ENCODE assay signal across 1 cellular context in genomic region chr6:133952815-133953633, GRCh38.
A peak's percentile ranks its signal among the peaks of the same experiment; 100 is the strongest.
TF ChIP-seq lines count a peak whose summit lies in the region.

Gene TBPL1 (plus strand): TSS chr6:133953224. CDS start chr6:133980126, 26,902 bp downstream.

TF ChIP-seq in GM12878, 131 proteins besides CTCF, POLR2A, EP300 and RAD21 (continued from another document):
- no peak for TF ChIP-seq ZNF687 (IDR thresholded peaks at IDR 0.05)
- peak; percentile 49; the same call in 1 of the 2 replicates for TF ChIP-seq ZBED1 (IDR thresholded peaks at IDR 0.05; ENCODE audit: borderline replicate concordance)
- no peak; the same call in 1 of the 2 replicates for TF ChIP-seq MXI1 (IDR thresholded peaks at IDR 0.05; ENCODE audit: low read depth, low read length)
- 0 out of 2 replicates have a peak, but pooled peaks have one; percentile 38 for TF ChIP-seq FOXK2 (IDR thresholded peaks at IDR 0.05)
- no peak for TF ChIP-seq ZZZ3 (IDR thresholded peaks at IDR 0.05; ENCODE audit: control insufficient read depth, insufficient read length, low read depth)
- TF ChIP-seq ATF3 (IDR thresholded peaks at IDR 0.05; ENCODE audit: borderline replicate concordance, extremely low read depth, low read depth, low read length): no peak
- TF ChIP-seq IRF3 (IDR thresholded peaks at IDR 0.05): no peak
- no peak for TF ChIP-seq RAD51 (IDR thresholded peaks at IDR 0.05)
- no peak for TF ChIP-seq SUPT20H (IDR thresholded peaks at IDR 0.05; ENCODE audit: borderline replicate concordance, control insufficient read depth, low read depth, low read length)
- TF ChIP-seq IRF4 (IDR thresholded peaks at IDR 0.05; ENCODE audit: low read depth, low read length): peak; percentile 57; the same call in 1 of the 2 replicates
- TF ChIP-seq JUNB (IDR thresholded peaks at IDR 0.05): no peak
- TF ChIP-seq CEBPZ (IDR thresholded peaks at IDR 0.05; ENCODE audit: low read depth, low read length): no peak
- no peak for TF ChIP-seq KAT2A (conservative IDR thresholded peaks at IDR 0.05; ENCODE audit: control insufficient read depth, low read depth, low read length)
- no peak for TF ChIP-seq SMC3 (IDR thresholded peaks at IDR 0.05; ENCODE audit: borderline replicate concordance, low read length)
- TF ChIP-seq MLLT1 (IDR thresholded peaks at IDR 0.05): no peak
- TF ChIP-seq ATF2 (IDR thresholded peaks at IDR 0.05; ENCODE audit: low read length): peak; percentile 54; the same call in 1 of the 2 replicates
- TF ChIP-seq IRF5 (IDR thresholded peaks at IDR 0.05; ENCODE audit: borderline replicate concordance): no peak
- TF ChIP-seq MTA3 (IDR thresholded peaks at IDR 0.05; ENCODE audit: borderline replicate concordance, low read length): no peak
- TF ChIP-seq E2F8 (IDR thresholded peaks at IDR 0.05; ENCODE audit: low read depth, partially characterized antibody): peak; percentile 69
- peak; percentile 96; the same call in 1 of the 2 replicates for TF ChIP-seq CBX5 (IDR thresholded peaks at IDR 0.05; ENCODE audit: low read depth)
TF ChIP-seq in GM12878: peak in this region for 58.
